ENCODE assay signal across 15 cellular contexts in the genomic region with DNA sequence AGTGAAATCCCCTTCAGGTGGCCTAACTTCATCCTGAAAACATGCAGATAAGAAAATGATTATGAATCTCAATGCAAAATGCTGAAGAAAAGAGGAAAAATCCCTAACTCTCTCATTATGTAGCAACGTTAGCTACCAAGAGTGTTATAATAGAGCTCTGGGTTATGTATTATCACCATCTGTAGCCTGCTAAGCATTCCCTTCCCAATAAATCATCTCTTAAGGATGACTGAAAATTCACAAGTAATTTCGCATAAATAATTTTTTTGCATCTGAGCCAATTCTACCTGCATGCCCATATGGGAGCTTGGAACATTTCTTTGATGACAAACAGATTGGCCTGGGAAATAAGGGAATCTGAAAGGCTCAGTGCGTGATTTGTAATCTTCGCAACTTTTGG.
"Had no signal": no experiment of that assay in that cellular context is flagged by ENCODE, and none has a peak within 500 bp of the region (broad histone marks: within the 10 kb centered on the region; RNA-seq: fewer than 3 reads in every experiment).

No MANE protein-coding gene starts in this region.

- H2AFZ ChIP-seq: neural progenitor cell had no signal

- H3K27me3 ChIP-seq: gastroesophageal sphincter, neural progenitor cell, spleen, upper lobe of right lung had no signal

- H3K9me3 ChIP-seq: gastroesophageal sphincter, spleen, upper lobe of right lung had no signal

- H3K4me2 ChIP-seq: neural progenitor cell had no signal

- H3K9me3 Mint-ChIP-seq: activated CD4-positive, alpha-beta T cell treated with anti-CD3 and anti-CD28 coated beads, Interleukin-2, amount 10 ng/mL, durations not matched to agents 24 days and 14 days; neural progenitor cell had no signal

- H3K27ac Mint-ChIP-seq: activated CD4-positive, alpha-beta T cell treated with anti-CD3 and anti-CD28 coated beads, Interleukin-2, amount 10 ng/mL, durations not matched to agents 24 days and 14 days; neural progenitor cell; stimulated activated naive B cell treated with anti-CD40 and anti-IgM and Interleukin-4, amounts not matched to agents 10 μg/mL and 1 μg/mL and 100 μg/mL, for 72 hours; T-helper 17 cell; WTC11 had no signal

- FAIRE-seq: bronchial epithelial cell, endothelial cell of umbilical vein, keratinocyte had no signal

- H3K9ac ChIP-seq: neural progenitor cell had no signal

- DNase-seq: activated CD4-positive, alpha-beta T cell treated with anti-CD3 and anti-CD28 coated beads, Interleukin-2, amount 10 ng/mL, durations not matched to agents 24 days and 14 days; activated CD8-positive, alpha-beta memory T cell treated with anti-CD3 and anti-CD28 coated beads for 24 hours; activated naive CD4-positive, alpha-beta T cell treated with Interleukin-2 at 50 U/mL for 16 hours; amniotic stem cell; spleen; stimulated activated CD4-positive, alpha-beta T cell treated with anti-CD3 and anti-CD28 coated beads, Interleukin-2, amount 100 ng/mL, for 24 hours; stimulated activated naive B cell treated with anti-CD40 and anti-IgM and Interleukin-4, amounts not matched to agents 10 μg/mL and 1 μg/mL and 100 μg/mL, for 72 hours; T-helper 17 cell; upper lobe of right lung had no signal

- H3K27ac ChIP-seq: gastroesophageal sphincter, neural progenitor cell, spleen, upper lobe of right lung had no signal

- H3K4me3 ChIP-seq: gastroesophageal sphincter, neural progenitor cell, spleen, upper lobe of right lung had no signal

- H3K36me3 Mint-ChIP-seq: neural progenitor cell; stimulated activated naive B cell treated with anti-CD40 and anti-IgM and Interleukin-4, amounts not matched to agents 10 μg/mL and 1 μg/mL and 100 μg/mL, for 72 hours had no signal

- H3K4me1 Mint-ChIP-seq: activated CD4-positive, alpha-beta T cell treated with anti-CD3 and anti-CD28 coated beads, Interleukin-2, amount 10 ng/mL, durations not matched to agents 24 days and 14 days; stimulated activated naive B cell treated with anti-CD40 and anti-IgM and Interleukin-4, amounts not matched to agents 10 μg/mL and 1 μg/mL and 100 μg/mL, for 72 hours; T-helper 17 cell had no signal

- H3K4me3 Mint-ChIP-seq: activated CD4-positive, alpha-beta T cell treated with anti-CD3 and anti-CD28 coated beads, Interleukin-2, amount 10 ng/mL, durations not matched to agents 24 days and 14 days; neural progenitor cell; stimulated activated naive B cell treated with anti-CD40 and anti-IgM and Interleukin-4, amounts not matched to agents 10 μg/mL and 1 μg/mL and 100 μg/mL, for 72 hours; T-helper 17 cell; WTC11 had no signal

- H3K4me1 ChIP-seq: neural progenitor cell, spleen, upper lobe of right lung had no signal

- H3K36me3 ChIP-seq: gastroesophageal sphincter, neural progenitor cell, spleen, upper lobe of right lung had no signal

- ATAC-seq: gastroesophageal sphincter; stimulated activated naive B cell treated with anti-CD40 and anti-IgM and Interleukin-4, amounts not matched to agents 10 μg/mL and 1 μg/mL and 100 μg/mL, for 72 hours; T-helper 17 cell; upper lobe of right lung; WTC11 had no signal

- H3K27me3 Mint-ChIP-seq: activated CD4-positive, alpha-beta T cell treated with anti-CD3 and anti-CD28 coated beads, Interleukin-2, amount 10 ng/mL, durations not matched to agents 24 days and 14 days; stimulated activated naive B cell treated with anti-CD40 and anti-IgM and Interleukin-4, amounts not matched to agents 10 μg/mL and 1 μg/mL and 100 μg/mL, for 72 hours; T-helper 17 cell had no signal
